ENCODE assay signal across 8 cellular contexts in the genomic region with DNA sequence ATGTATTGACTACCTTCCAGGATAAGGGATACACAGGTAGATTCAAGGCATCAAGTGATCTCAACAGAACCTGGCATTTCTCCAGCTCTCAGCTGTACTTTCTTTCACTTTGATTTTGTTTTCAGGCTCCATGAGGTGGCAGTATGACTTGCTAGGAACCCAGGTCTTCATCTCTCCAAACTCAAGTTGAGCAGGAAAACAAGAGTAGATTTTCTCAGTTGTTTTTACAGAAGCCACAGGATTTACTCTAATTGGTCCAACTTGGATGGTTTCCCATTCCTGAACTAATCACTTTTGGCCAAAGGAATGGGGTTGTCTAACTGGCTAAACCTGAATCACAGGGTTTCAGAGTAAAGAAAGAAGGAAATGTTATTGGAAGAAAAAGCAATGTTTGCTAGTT.
DNase-seq lines count a peak whose midpoint lies in the region; ATAC-seq and TF ChIP-seq lines count a peak whose summit lies in the region.

No MANE protein-coding gene starts in this region.

- TF ChIP-seq POLR2A in gastroesophageal sphincter (IDR thresholded peaks at IDR 0.05), result no peak

- peak overlapping the region; percentile 23 for H3K27ac Mint-ChIP-seq in HFFc6

- no peak overlapping the region for H3K4me3 ChIP-seq in SJCRH30
- H3K4me3 ChIP-seq in iPS DF 6.9 (ENCODE audit: low read length), result no peak overlapping the region
- no peak overlapping the region for H3K4me3 ChIP-seq in dorsolateral prefrontal cortex
- no peak overlapping the region for H3K4me3 ChIP-seq in gastroesophageal sphincter

- H3K36me3 Mint-ChIP-seq in HFFc6 (ENCODE audit: low read depth), result no peaks in the 10 kb centered on the region

- peak; percentile 18 to 29 for DNase-seq in AML-193 (lab: John Stamatoyannopoulos, UW)
- peak; percentile 92 for DNase-seq in HFFc6
- peak; percentile 3 to 53 for DNase-seq in SJCRH30
- DNase-seq in iPS DF 6.9 (ENCODE audit: low read depth, low spot score), result peak; percentile 13
- DNase-seq in dorsolateral prefrontal cortex, result no peak
- DNase-seq in NCI-H1417 treated with DMSO at 0.1 percent for 48 hours (lab: John Stamatoyannopoulos, UW), result no peak

- no peak for ATAC-seq in gastroesophageal sphincter
- no peak for ATAC-seq in GM21381 (IDR thresholded peaks at IDR 0.05; ENCODE audit: unreplicated experiment)

- no peak overlapping the region for H3K4me3 Mint-ChIP-seq in HFFc6

- peaks cover 20% of the 10 kb centered on the region for H3K4me1 Mint-ChIP-seq in HFFc6 (ENCODE audit: low read depth)

- H3K27me3 Mint-ChIP-seq in HFFc6 (ENCODE audit: insufficient read depth), result no peaks in the 10 kb centered on the region

- H3K9me3 ChIP-seq in SJCRH30 (replicated peaks), result no peaks in the 10 kb centered on the region
- H3K9me3 ChIP-seq in iPS DF 6.9 (ENCODE audit: control insufficient read depth, insufficient read depth, low read length), result no peaks in the 10 kb centered on the region
- H3K9me3 ChIP-seq in gastroesophageal sphincter, result no peaks in the 10 kb centered on the region

- TF ChIP-seq EP300 in gastroesophageal sphincter (IDR thresholded peaks at IDR 0.05), result no peak

- no peak overlapping the region for H3K27ac ChIP-seq in SJCRH30
- no peak overlapping the region for H3K27ac ChIP-seq in iPS DF 6.9 (ENCODE audit: low read length)
- no peak overlapping the region for H3K27ac ChIP-seq in dorsolateral prefrontal cortex
- H3K27ac ChIP-seq in gastroesophageal sphincter, result no peak overlapping the region

- H3K36me3 ChIP-seq in SJCRH30 (no peaks in the 10 kb centered on the region), iPS DF 6.9 (ENCODE audit: control insufficient read depth, insufficient read depth, low read length) (no peaks in the 10 kb centered on the region), gastroesophageal sphincter (no peaks in the 10 kb centered on the region)

- H3K9me3 Mint-ChIP-seq in HFFc6, result no peaks in the 10 kb centered on the region

- peak; percentile 66; the same call in 1 of the 2 replicates for TF ChIP-seq CTCF in HFFc6 (IDR thresholded peaks at IDR 0.05)
- TF ChIP-seq CTCF in dorsolateral prefrontal cortex (IDR thresholded peaks at IDR 0.05 in 54 of 56, conservative IDR thresholded peaks at IDR 0.05 in 2 of 56; ENCODE audit: low read depth in 1 of 56, partially characterized antibody in 56 of 56), result peak in 8 of 56 donors; percentile 7 to 27 (median 18)
- TF ChIP-seq CTCF in gastroesophageal sphincter (IDR thresholded peaks at IDR 0.05), result no peak

- H3K27me3 ChIP-seq in SJCRH30 (no peaks in the 10 kb centered on the region), iPS DF 6.9 (ENCODE audit: control insufficient read depth, insufficient read depth, low read length) (no peaks in the 10 kb centered on the region), dorsolateral prefrontal cortex (no peaks in the 10 kb centered on the region), gastroesophageal sphincter (no peaks in the 10 kb centered on the region)

- intact Hi-C loops in dorsolateral prefrontal cortex (cut with DNase I), result no loop called here

- H3K4me1 ChIP-seq in SJCRH30, result no peaks in the 10 kb centered on the region
- no peaks in the 10 kb centered on the region for H3K4me1 ChIP-seq in iPS DF 6.9 (ENCODE audit: control insufficient read depth, insufficient read depth, low read length)
- H3K4me1 ChIP-seq in gastroesophageal sphincter, result no peaks in the 10 kb centered on the region

Comparison
In these comparisons a context has a peak if more than half of its experiments do, and no peak if none do; other contexts are left out.
1. DNase-seq: peak in AML-193 (2 of 2), HFFc6 (single experiment), SJCRH30 (2 of 2) and iPS DF 6.9 (single experiment); none in dorsolateral prefrontal cortex (0 of 10) and NCI-H1417 treated with DMSO at 0.1 percent for 48 hours (single experiment).